ENCODE assay signal across 20 cellular contexts in genomic region chr17:41982026-41982989, GRCh38. TPM values are rescaled to one million over a fixed set of nuclear protein-coding genes. Genes with fewer than 3 reads are reported as not detected.
A peak's percentile ranks its signal among the peaks of the same experiment; 100 is the strongest.
DNase-seq lines count a peak whose midpoint lies in the region; TF ChIP-seq lines count a peak whose summit lies in the region.
"Had no signal": no experiment of that assay in that cellular context is flagged by ENCODE, and none has a peak within 500 bp of the region (broad histone marks: within the 10 kb centered on the region; RNA-seq: fewer than 3 reads in every experiment).

No MANE protein-coding gene starts in this region.

- in situ Hi-C loops in brain microvascular endothelial cell (cut with HindIII; ENCODE audit: low pct_ligation_motif_present, low sequenced_read_pairs): no loop called here

- peaks cover 91% of the 10 kb centered on the region for H3K36me3 Mint-ChIP-seq in activated T-cell treated with anti-CD3 and anti-CD28 coated beads, Interleukin-2, amount 50 U/mL, for 24 hours (ENCODE audit: low read depth)

- H3K4me3 ChIP-seq in choroid plexus epithelial cell (ENCODE audit: low read depth, low read length) (no peak overlapping the region), brain microvascular endothelial cell (ENCODE audit: low read depth, low read length) (no peak overlapping the region)
- H3K4me3 ChIP-seq: K562 had no signal

- peak; percentile 13 for DNase-seq in activated T-cell treated with anti-CD3 and anti-CD28 coated beads, Interleukin-2, amount 50 U/mL, for 24 hours
- DNase-seq in activated T-cell treated with anti-CD3 and anti-CD28 coated beads for 4 hours (no peak), choroid plexus epithelial cell (ENCODE audit: low read depth) (peak; percentile 60), left kidney (ENCODE audit: low read depth, low spot score) (peak; percentile 53), DMS53 treated with DMSO at 0.1 percent for 48 hours (lab: John Stamatoyannopoulos, UW; ENCODE audit: unreplicated experiment) (no peak), brain microvascular endothelial cell (no peak), NCI-H1436 treated with DMSO at 0.1 percent for 48 hours (lab: John Stamatoyannopoulos, UW) (no peak)
- DNase-seq: activated CD8-positive, alpha-beta T cell treated with anti-CD3 and anti-CD28 coated beads, Interleukin-2, amount 10 ng/mL, durations not matched to agents 7 days and 5 days; anterior cingulate cortex; CD4-positive, CD25-positive, alpha-beta regulatory T cell; NCI-H1048; occipital lobe; RPMI8226; stimulated activated naive CD8-positive, alpha-beta T cell treated with anti-CD3 and anti-CD28 coated beads, Interleukin-15, amount 100 ng/mL, for 72 hours; SW 1271 had no signal

- H3K9me3 Mint-ChIP-seq in activated T-cell treated with anti-CD3 and anti-CD28 coated beads, Interleukin-2, amount 50 U/mL, for 24 hours: no peaks in the 10 kb centered on the region
- H3K9me3 Mint-ChIP-seq: activated T-helper 1 cell treated with anti-CD3 and anti-CD28 coated beads, Interleukin-12 subunit alpha, Interleukin-12 subunit beta, Interleukin-2, Interleukin-4 antibody, amounts not matched to agents 30 ng/mL and 10 ng/mL and 1 ng/mL, durations not matched to agents 14 hours and 24 hours and 36 hours; CD4-positive, CD25-positive, alpha-beta regulatory T cell; stimulated activated naive CD8-positive, alpha-beta T cell treated with anti-CD3 and anti-CD28 coated beads, Interleukin-15, amount 100 ng/mL, for 72 hours had no signal

- no peaks in the 10 kb centered on the region for H3K27me3 ChIP-seq in brain microvascular endothelial cell (replicated peaks)

- TF ChIP-seq CTCF in choroid plexus epithelial cell (conservative IDR thresholded peaks at IDR 0.05; ENCODE audit: low read depth, low read length) (no peak), brain microvascular endothelial cell (IDR thresholded peaks at IDR 0.05; ENCODE audit: low read depth, low read length, missing control alignments) (no peak)

- peak overlapping the region; percentile 74 for H3K27ac Mint-ChIP-seq in activated T-cell treated with anti-CD3 and anti-CD28 coated beads, Interleukin-2, amount 50 U/mL, for 24 hours
- H3K27ac Mint-ChIP-seq: activated CD8-positive, alpha-beta T cell treated with anti-CD3 and anti-CD28 coated beads, Interleukin-2, amount 10 ng/mL, durations not matched to agents 7 days and 5 days; stimulated activated naive CD8-positive, alpha-beta T cell treated with anti-CD3 and anti-CD28 coated beads, Interleukin-15, amount 100 ng/mL, for 72 hours had no signal

- H3K4me1 Mint-ChIP-seq in activated T-cell treated with anti-CD3 and anti-CD28 coated beads, Interleukin-2, amount 50 U/mL, for 24 hours (ENCODE audit: low read depth): peaks cover 1% of the 10 kb centered on the region

- no peaks in the 10 kb centered on the region for H3K27me3 Mint-ChIP-seq in activated T-cell treated with anti-CD3 and anti-CD28 coated beads, Interleukin-2, amount 50 U/mL, for 24 hours
- H3K27me3 Mint-ChIP-seq: CD4-positive, CD25-positive, alpha-beta regulatory T cell; stimulated activated naive CD8-positive, alpha-beta T cell treated with anti-CD3 and anti-CD28 coated beads, Interleukin-15, amount 100 ng/mL, for 72 hours had no signal

- H3K36me3 ChIP-seq in brain microvascular endothelial cell (replicated peaks): peaks cover 72% of the 10 kb centered on the region

- peak overlapping the region; percentile 46 for H3K27ac ChIP-seq in temporal lobe (ENCODE audit: low read depth, low read length)
- no peak overlapping the region for H3K27ac ChIP-seq in brain microvascular endothelial cell
- H3K27ac ChIP-seq: epithelial cell of prostate, HL-60 had no signal

- no peak overlapping the region for H3K4me3 Mint-ChIP-seq in activated T-cell treated with anti-CD3 and anti-CD28 coated beads, Interleukin-2, amount 50 U/mL, for 24 hours
- H3K4me3 Mint-ChIP-seq: activated CD8-positive, alpha-beta T cell treated with anti-CD3 and anti-CD28 coated beads, Interleukin-2, amount 10 ng/mL, durations not matched to agents 7 days and 5 days; activated T-helper 1 cell treated with anti-CD3 and anti-CD28 coated beads, Interleukin-12 subunit alpha, Interleukin-12 subunit beta, Interleukin-2, Interleukin-4 antibody, amounts not matched to agents 30 ng/mL and 10 ng/mL and 1 ng/mL, durations not matched to agents 14 hours and 24 hours and 36 hours; CD4-positive, CD25-positive, alpha-beta regulatory T cell; stimulated activated naive CD8-positive, alpha-beta T cell treated with anti-CD3 and anti-CD28 coated beads, Interleukin-15, amount 100 ng/mL, for 72 hours had no signal

RNA-seq across cellular contexts. Expression of gene CNP, which starts 15.7 kb away (rescaled TPM):
- total RNA-seq in temporal lobe: 39.8 TPM

RNA-seq across cellular contexts. Expression of gene DNAJC7, which starts 34.9 kb away (rescaled TPM):
- total RNA-seq in temporal lobe: 63.2 TPM

RNA-seq across cellular contexts. Expression of gene NKIRAS2, which starts 37.6 kb away (rescaled TPM):
- 31.7 TPM for total RNA-seq in temporal lobe

RNA-seq across cellular contexts. Expression of gene ODAD4, which starts 51.9 kb away (rescaled TPM):
- total RNA-seq in temporal lobe: 1.7 TPM
- total RNA-seq: CD4-positive, CD25-positive, alpha-beta regulatory T cell had no signal

Comparison
In these comparisons a context has a peak if more than half of its experiments do, and no peak if none do; other contexts are left out.
1. DNase-seq: peak in activated T-cell treated with anti-CD3 and anti-CD28 coated beads, Interleukin-2, amount 50 U/mL, for 24 hours (single experiment), choroid plexus epithelial cell (single experiment) and left kidney (single experiment); none in activated T-cell treated with anti-CD3 and anti-CD28 coated beads for 4 hours (single experiment), DMS53 treated with DMSO at 0.1 percent for 48 hours (single experiment), brain microvascular endothelial cell (single experiment) and NCI-H1436 treated with DMSO at 0.1 percent for 48 hours (single experiment).